8 cellular contexts compared by ENCODE assay signal in the genomic region with DNA sequence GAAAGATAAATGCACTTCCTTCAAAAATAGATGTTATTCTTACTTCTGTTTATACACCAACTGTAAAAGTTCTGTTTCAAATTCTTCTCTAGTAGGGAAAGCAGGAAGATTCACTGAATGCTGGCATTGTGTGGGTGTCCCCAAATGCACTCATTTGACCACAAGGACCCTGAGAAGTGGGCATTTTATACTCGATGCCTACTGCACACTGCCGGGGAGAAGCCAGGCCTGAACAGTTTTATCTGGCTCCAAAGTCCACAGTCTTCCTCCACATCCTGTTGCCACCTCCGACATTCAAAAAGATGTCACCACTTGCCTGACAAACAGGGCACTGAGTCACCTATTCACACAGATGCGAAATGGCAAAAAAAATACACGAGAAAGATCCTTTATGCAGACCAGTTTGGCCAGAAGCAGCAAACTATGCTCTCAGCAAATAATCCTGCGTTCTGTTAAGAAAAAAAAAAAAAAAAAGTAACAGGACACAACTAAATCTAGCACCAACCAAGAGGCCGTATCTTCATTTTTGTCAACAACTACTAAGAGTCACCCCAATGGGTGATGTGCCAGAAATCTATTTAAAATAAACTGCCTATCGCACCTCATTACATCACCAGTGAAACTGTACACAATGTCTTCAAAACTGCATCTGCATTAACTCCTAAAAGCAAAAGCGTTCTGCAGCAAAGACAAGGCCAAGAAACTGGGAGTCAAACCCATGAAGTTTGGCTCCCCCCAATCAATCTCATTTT. TPM values are rescaled to one million over a fixed set of nuclear protein-coding genes. Genes with fewer than 3 reads are reported as not detected.
A peak's percentile ranks its signal among the peaks of the same experiment; 100 is the strongest.
DNase-seq lines count a peak whose midpoint lies in the region; ATAC-seq and TF ChIP-seq lines count a peak whose summit lies in the region.

No MANE protein-coding gene starts in this region.

- H3K79me2 ChIP-seq in OCI-LY1 (ENCODE audit: insufficient read depth, low read length), result peaks cover 77% of the 10 kb centered on the region

- DNase-seq in AG08396 (ENCODE audit: low spot score), result peak; percentile 5
- DNase-seq in amniotic epithelial cell (ENCODE audit: low read depth), result peak; percentile 41
- no peak for DNase-seq in left lung
- DNase-seq in suprapubic skin (ENCODE audit: low spot score in 2 of 2), result no peak
- DNase-seq in NCI-H226, result no peak
- DNase-seq in NCI-H128 (lab: John Stamatoyannopoulos, UW; ENCODE audit: unreplicated experiment), result no peak
- DNase-seq in NCI-H82 treated with DMSO at 0.1 percent for 48 hours (lab: John Stamatoyannopoulos, UW; ENCODE audit: unreplicated experiment), result no peak

- ATAC-seq in left lung, result no peak

- no peaks in the 10 kb centered on the region for H3K27me3 ChIP-seq in OCI-LY1 (ENCODE audit: insufficient read depth, low read length)
- H3K27me3 ChIP-seq in left lung, result no peaks in the 10 kb centered on the region
- no peaks in the 10 kb centered on the region for H3K27me3 ChIP-seq in suprapubic skin

- no peaks in the 10 kb centered on the region for H3F3A ChIP-seq in OCI-LY1 (ENCODE audit: insufficient read depth, low read length)

- intact Hi-C loops in left lung (cut with DNase I), result no loop called here

- H3K36me3 ChIP-seq in OCI-LY1 (ENCODE audit: insufficient read depth, low read length), result peaks cover 59% of the 10 kb centered on the region
- peaks cover 0 to 22% of the 10 kb centered on the region in 2 donors for H3K36me3 ChIP-seq in left lung
- no peaks in the 10 kb centered on the region for H3K36me3 ChIP-seq in suprapubic skin

- H3K9me3 ChIP-seq in OCI-LY1 (ENCODE audit: low read length) (no peaks in the 10 kb centered on the region), left lung (no peaks in the 10 kb centered on the region), suprapubic skin (no peaks in the 10 kb centered on the region)

- TF ChIP-seq POLR2A in suprapubic skin (IDR thresholded peaks at IDR 0.05), result no peak

- H3K4me2 ChIP-seq in OCI-LY1 (ENCODE audit: low read length), result peak overlapping the region; percentile 86

- H3K4me1 ChIP-seq in OCI-LY1 (ENCODE audit: insufficient read depth, low read length, severe bottlenecking), result peaks cover 48% of the 10 kb centered on the region
- H3K4me1 ChIP-seq in left lung, result peaks cover 18 to 57% of the 10 kb centered on the region in 2 donors
- peaks cover 61% of the 10 kb centered on the region for H3K4me1 ChIP-seq in suprapubic skin

- peak overlapping the region; percentile 94 for H3K4me3 ChIP-seq in OCI-LY1 (ENCODE audit: low read depth, low read length, poor library complexity, severe bottlenecking)
- H3K4me3 ChIP-seq in left lung, result no peak overlapping the region
- H3K4me3 ChIP-seq in suprapubic skin, result peak overlapping the region; percentile 11

- H3K9ac ChIP-seq in OCI-LY1 (ENCODE audit: low read length), result peak overlapping the region; percentile 99; the same call in 1 of the 2 replicates

- TF ChIP-seq CTCF in OCI-LY1 (IDR thresholded peaks at IDR 0.05; ENCODE audit: low read length) (no peak), left lung (IDR thresholded peaks at IDR 0.05) (no peak), suprapubic skin (IDR thresholded peaks at IDR 0.05) (no peak)

- H3K27ac ChIP-seq in OCI-LY1 (ENCODE audit: low read depth, low read length, poor library complexity, severe bottlenecking), result peak overlapping the region; percentile 93
- H3K27ac ChIP-seq in left lung, result peak overlapping the region; percentile 31 to 39
- H3K27ac ChIP-seq in suprapubic skin, result peak overlapping the region; percentile 99

- no peaks in the 10 kb centered on the region for H4K20me1 ChIP-seq in OCI-LY1 (ENCODE audit: insufficient read depth, low read length)

- WGBS in suprapubic skin, result 14% methylated on average over 9 of the region's 9 CpGs

- no peaks in the 10 kb centered on the region for H3K9me2 ChIP-seq in OCI-LY1 (ENCODE audit: low read depth, low read length)

- no peak overlapping the region for H2AFZ ChIP-seq in OCI-LY1 (ENCODE audit: low read length)

- TF ChIP-seq EP300 in suprapubic skin (IDR thresholded peaks at IDR 0.05), result no peak

RNA-seq across cellular contexts. Expression of gene ZC3H4, which starts 6.2 kb away (rescaled TPM):
- 10 to 100 TPM; 37.9 to 39.2 TPM for total RNA-seq in left lung
- 10 to 100 TPM; 24.2 to 42.8 (median 31.7) TPM for total RNA-seq in suprapubic skin

RNA-seq across cellular contexts. Expression of gene SAE1, which starts 23.3 kb away (rescaled TPM):
- 10 to 100 TPM; 67.7 to 73.8 TPM for total RNA-seq in left lung
- 10 to 100 TPM; 22.4 to 51.9 (median 44.7) TPM for total RNA-seq in suprapubic skin

RNA-seq across cellular contexts. Expression of gene TMEM160, which starts 59.0 kb away (rescaled TPM):
- total RNA-seq in left lung (10 to 100 TPM; 31.6 to 33.5 TPM), suprapubic skin (10 to 100 TPM; 13.9 to 45.9 (median 31.3) TPM)

Comparison
In these comparisons a context has a peak if more than half of its experiments do, and no peak if none do; other contexts are left out.
1. DNase-seq: peak in AG08396 (single experiment) and amniotic epithelial cell (single experiment); none in left lung (0 of 2), suprapubic skin (0 of 2), NCI-H226 (single experiment), NCI-H128 (single experiment) and NCI-H82 treated with DMSO at 0.1 percent for 48 hours (single experiment).
2. H3K27ac ChIP-seq: peak in every context shown above with its lines; median percentile 99 in suprapubic skin; 93 in OCI-LY1; 35 in left lung.
3. H3K4me3 ChIP-seq: peak in OCI-LY1 (single experiment) and suprapubic skin (single experiment); none in left lung (0 of 2).